ENCODE assay signal across 13 cellular contexts in the genomic region with DNA sequence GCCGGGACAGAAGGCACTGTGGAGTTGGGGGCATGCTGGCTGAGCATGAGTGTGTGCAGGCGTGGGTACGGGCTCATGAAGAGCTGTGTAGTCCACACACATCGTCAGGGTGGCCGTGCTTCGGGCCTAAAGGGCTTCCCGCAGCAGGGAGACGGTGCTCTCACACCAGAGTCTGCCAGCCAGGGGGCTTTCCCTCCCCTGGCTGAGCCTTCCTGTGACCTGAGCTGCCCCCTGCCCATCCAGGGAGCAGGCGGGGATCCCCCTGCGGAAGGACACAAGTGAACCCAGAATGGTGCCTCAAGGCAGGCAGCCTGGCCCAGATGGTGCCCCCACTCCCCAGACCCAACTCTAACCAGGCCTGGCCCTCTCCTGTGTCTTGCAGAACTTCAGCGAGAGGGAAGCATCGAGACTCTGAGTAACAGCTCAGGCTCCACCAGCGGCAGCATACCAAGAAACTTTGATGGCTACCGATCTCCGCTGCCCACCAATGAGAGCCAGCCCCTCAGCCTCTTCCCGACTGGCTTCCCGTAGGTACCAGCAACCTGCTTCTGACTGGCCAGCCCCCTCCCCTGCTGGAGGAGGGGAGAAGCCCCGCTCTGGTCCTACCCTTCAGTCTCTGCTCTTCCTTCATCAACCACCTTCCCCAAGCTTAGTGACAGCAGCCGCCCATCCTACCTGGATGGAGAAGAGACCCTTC. TPM values are rescaled to one million over a fixed set of nuclear protein-coding genes. Genes with fewer than 3 reads are reported as not detected.
DNase-seq lines count a peak whose midpoint lies in the region; ATAC-seq and TF ChIP-seq lines count a peak whose summit lies in the region.
"Had no signal": no experiment of that assay in that cellular context is flagged by ENCODE, and none has a peak within 500 bp of the region (broad histone marks: within the 10 kb centered on the region; RNA-seq: fewer than 3 reads in every experiment).

No MANE protein-coding gene starts in this region.

- POLR2A ChIA-PET in activated CD8-positive, alpha-beta T cell treated with anti-CD3 and anti-CD28 coated beads, Interleukin-2, amount 10 ng/mL, durations not matched to agents 7 days and 5 days (lab: Charles Lee) = interaction anchor here (1.2 kb wide), 1 partner anchor 63 kb away, joined by 3 read pairs; no protein-coding TSS in a partner anchor
- POLR2A ChIA-PET in activated CD8-positive, alpha-beta T cell treated with anti-CD3 and anti-CD28 coated beads for 36 hours (lab: Charles Lee) = no interaction called here

- intact Hi-C loops in activated CD8-positive, alpha-beta T cell treated with anti-CD3 and anti-CD28 coated beads for 36 hours (cut with micrococcal nuclease) = loop anchor here (5.0 kb wide), 1 partner anchor 389 kb away; no protein-coding TSS in a partner anchor

- CTCF ChIA-PET in activated CD8-positive, alpha-beta T cell treated with anti-CD3 and anti-CD28 coated beads, Interleukin-2, amount 10 ng/mL, durations not matched to agents 7 days and 5 days (lab: Charles Lee) = interaction anchor here (0.9 to 1.3 kb wide), 2 partner anchors 243 to 419 kb away, joined by 3 to 4 read pairs; no protein-coding TSS in a partner anchor
- CTCF ChIA-PET in activated CD8-positive, alpha-beta T cell treated with anti-CD3 and anti-CD28 coated beads for 36 hours (lab: Charles Lee) = interaction anchor here (0.9 to 2.3 kb wide), 5 partner anchors 13 to 420 kb away, joined by 3 to 8 read pairs (median 3); no protein-coding TSS in a partner anchor

- H3K23ac ChIP-seq in mesenchymal stem cell (ENCODE audit: low read length in 2 of 2) = no peak overlapping the region

- TF ChIP-seq EP300 in upper lobe of left lung (IDR thresholded peaks at IDR 0.05) = no peak

- peak overlapping the region; percentile 75 to 87 for H2BK12ac ChIP-seq in mesenchymal stem cell (ENCODE audit: low read length in 2 of 2)

- peak overlapping the region; percentile 43 for H3K27ac Mint-ChIP-seq in activated CD8-positive, alpha-beta T cell treated with anti-CD3 and anti-CD28 coated beads, Interleukin-2, amount 10 ng/mL, durations not matched to agents 7 days and 5 days
- H3K27ac Mint-ChIP-seq in activated CD8-positive, alpha-beta T cell treated with anti-CD3 and anti-CD28 coated beads for 36 hours = no peak overlapping the region
- H3K27ac Mint-ChIP-seq: CD8-positive, alpha-beta memory T cell had no signal

- H3K27me3 Mint-ChIP-seq in activated CD8-positive, alpha-beta T cell treated with anti-CD3 and anti-CD28 coated beads, Interleukin-2, amount 10 ng/mL, durations not matched to agents 7 days and 5 days (ENCODE audit: low read depth) = peaks cover 21% of the 10 kb centered on the region
- H3K27me3 Mint-ChIP-seq in activated CD8-positive, alpha-beta T cell treated with anti-CD3 and anti-CD28 coated beads for 36 hours = peaks cover 17% of the 10 kb centered on the region

- no peak overlapping the region for H2AK5ac ChIP-seq in mesenchymal stem cell (ENCODE audit: low read length, severe bottlenecking)

- H3K4me1 ChIP-seq in mesenchymal stem cell (ENCODE audit: control insufficient read depth, insufficient read depth, low read depth, low read length) (peaks cover 15% of the 10 kb centered on the region), upper lobe of left lung (peaks cover 14 to 21% (median 20%) of the 10 kb centered on the region in 4 donors), SJCRH30 (peaks cover 17% of the 10 kb centered on the region)
- H3K4me1 ChIP-seq: BLaER1 had no signal

- H3K27me3 ChIP-seq in mesenchymal stem cell (ENCODE audit: control insufficient read depth in 1 of 2, insufficient read depth in 1 of 2, low read length in 2 of 2) (peaks cover 0 to 33% of the 10 kb centered on the region in 2 experiments), upper lobe of left lung (peaks cover 0 to 12% (median 7%) of the 10 kb centered on the region in 4 donors), SJCRH30 (no peaks in the 10 kb centered on the region)

- H3K9me3 Mint-ChIP-seq in activated CD8-positive, alpha-beta T cell treated with anti-CD3 and anti-CD28 coated beads, Interleukin-2, amount 10 ng/mL, durations not matched to agents 7 days and 5 days (ENCODE audit: insufficient read depth) = no peaks in the 10 kb centered on the region
- H3K9me3 Mint-ChIP-seq in activated CD8-positive, alpha-beta T cell treated with anti-CD3 and anti-CD28 coated beads for 36 hours = no peaks in the 10 kb centered on the region
- H3K9me3 Mint-ChIP-seq: CD8-positive, alpha-beta memory T cell had no signal

- no peak overlapping the region for H2BK120ac ChIP-seq in mesenchymal stem cell (ENCODE audit: low read depth, low read length)

- no peak overlapping the region for H2AFZ ChIP-seq in mesenchymal stem cell (ENCODE audit: low read depth, low read length)

- peak overlapping the region; percentile 5 for H4K91ac ChIP-seq in mesenchymal stem cell (ENCODE audit: low read length)

- no peak overlapping the region for H3K14ac ChIP-seq in mesenchymal stem cell (ENCODE audit: low read length in 2 of 2)

- H3K27ac ChIP-seq in mesenchymal stem cell (ENCODE audit: low read length, poor library complexity, severe bottlenecking) = no peak overlapping the region
- peak overlapping the region; percentile 5 to 93 (median 25) for H3K27ac ChIP-seq in upper lobe of left lung
- no peak overlapping the region for H3K27ac ChIP-seq in SJCRH30
- H3K27ac ChIP-seq: 22Rv1, BLaER1 had no signal

- no peak for DNase-seq in activated CD8-positive, alpha-beta T cell treated with anti-CD3 and anti-CD28 coated beads, Interleukin-2, amount 10 ng/mL, durations not matched to agents 7 days and 5 days
- DNase-seq in activated CD8-positive, alpha-beta T cell treated with anti-CD3 and anti-CD28 coated beads for 36 hours = no peak
- peak; percentile 37 for DNase-seq in SK-N-DZ (ENCODE audit: low spot score)
- DNase-seq in mesenchymal stem cell = no peak
- DNase-seq in upper lobe of left lung = no peak
- no peak for DNase-seq in SJCRH30
- DNase-seq in NCI-H226 = no peak
- DNase-seq: CD8-positive, alpha-beta memory T cell had no signal

- H3K79me1 ChIP-seq in mesenchymal stem cell (replicated peaks; ENCODE audit: low read length, poor library complexity, severe bottlenecking) = no peaks in the 10 kb centered on the region

- ATAC-seq in activated CD8-positive, alpha-beta T cell treated with anti-CD3 and anti-CD28 coated beads, Interleukin-2, amount 10 ng/mL, durations not matched to agents 7 days and 5 days = no peak
- no peak for ATAC-seq in activated CD8-positive, alpha-beta T cell treated with anti-CD3 and anti-CD28 coated beads for 36 hours
- ATAC-seq in upper lobe of left lung (ENCODE audit: low FRiP score in 2 of 2) (no peak), HG03354 (IDR thresholded peaks at IDR 0.05; ENCODE audit: poor library complexity, severe bottlenecking, unreplicated experiment) (no peak)
- ATAC-seq: HCT116 had no signal

- H3K4me2 ChIP-seq in mesenchymal stem cell (ENCODE audit: low read length, poor library complexity, severe bottlenecking) = no peak overlapping the region
- H3K4me2 ChIP-seq: BLaER1 had no signal

- WGBS in mesenchymal stem cell = 93% methylated on average over 19 of the region's 19 CpGs
- WGBS in upper lobe of left lung, 2 donors = 84 to 89% methylated on average over 14 to 19 of the region's 19 CpGs

- peak overlapping the region in 1 of 2 experiments; percentile 38 for H3K4ac ChIP-seq in mesenchymal stem cell (ENCODE audit: low read depth in 1 of 2, low read length in 2 of 2)

- no peak overlapping the region for H2BK15ac ChIP-seq in mesenchymal stem cell (ENCODE audit: low read depth, poor library complexity, severe bottlenecking)

- H3K36me3 ChIP-seq in mesenchymal stem cell (ENCODE audit: control insufficient read depth in 1 of 2, insufficient read depth in 2 of 2, low read depth in 1 of 2, low read length in 2 of 2) = peaks cover 0 to 6% of the 10 kb centered on the region in 2 experiments
- peaks cover 0 to 4% (median 0%) of the 10 kb centered on the region in 4 donors for H3K36me3 ChIP-seq in upper lobe of left lung
- no peaks in the 10 kb centered on the region for H3K36me3 ChIP-seq in SJCRH30
- H3K36me3 ChIP-seq: BLaER1 had no signal

- TF ChIP-seq POLR2A in upper lobe of left lung (IDR thresholded peaks at IDR 0.05) = no peak

- H3K9ac ChIP-seq in mesenchymal stem cell (ENCODE audit: low read length) = no peak overlapping the region
- H3K9ac ChIP-seq: BLaER1 had no signal

- H3K4me3 ChIP-seq in mesenchymal stem cell (ENCODE audit: insufficient read depth in 1 of 2, low read depth in 1 of 2, low read length in 2 of 2) (no peak overlapping the region), upper lobe of left lung (no peak overlapping the region), SJCRH30 (no peak overlapping the region)
- H3K4me3 ChIP-seq: BLaER1 had no signal

- H4K8ac ChIP-seq in mesenchymal stem cell (ENCODE audit: low read length) = no peak overlapping the region

- no peak overlapping the region for H3K4me3 Mint-ChIP-seq in activated CD8-positive, alpha-beta T cell treated with anti-CD3 and anti-CD28 coated beads, Interleukin-2, amount 10 ng/mL, durations not matched to agents 7 days and 5 days
- H3K4me3 Mint-ChIP-seq in activated CD8-positive, alpha-beta T cell treated with anti-CD3 and anti-CD28 coated beads for 36 hours = no peak overlapping the region
- H3K4me3 Mint-ChIP-seq: CD8-positive, alpha-beta memory T cell had no signal

- no peak overlapping the region for H2BK5ac ChIP-seq in mesenchymal stem cell (ENCODE audit: low read depth, low read length, poor library complexity, severe bottlenecking)

- H3K18ac ChIP-seq in mesenchymal stem cell (ENCODE audit: low read depth in 1 of 2, low read length in 2 of 2) = peak overlapping the region in 1 of 2 experiments; percentile 84

- TF ChIP-seq CTCF in activated CD8-positive, alpha-beta T cell treated with anti-CD3 and anti-CD28 coated beads for 36 hours (IDR thresholded peaks at IDR 0.05) = no peak
- no peak for TF ChIP-seq CTCF in upper lobe of left lung (IDR thresholded peaks at IDR 0.05)

- H3K9me3 ChIP-seq in mesenchymal stem cell (ENCODE audit: control insufficient read depth, low read length) (no peaks in the 10 kb centered on the region), upper lobe of left lung (no peaks in the 10 kb centered on the region), SJCRH30 (replicated peaks) (no peaks in the 10 kb centered on the region)

- H3K36me3 Mint-ChIP-seq in activated CD8-positive, alpha-beta T cell treated with anti-CD3 and anti-CD28 coated beads, Interleukin-2, amount 10 ng/mL, durations not matched to agents 7 days and 5 days (ENCODE audit: low read depth) = no peaks in the 10 kb centered on the region
- H3K36me3 Mint-ChIP-seq in activated CD8-positive, alpha-beta T cell treated with anti-CD3 and anti-CD28 coated beads for 36 hours (ENCODE audit: low read depth) = no peaks in the 10 kb centered on the region

- H3K4me1 Mint-ChIP-seq in activated CD8-positive, alpha-beta T cell treated with anti-CD3 and anti-CD28 coated beads, Interleukin-2, amount 10 ng/mL, durations not matched to agents 7 days and 5 days (ENCODE audit: low read depth) = no peaks in the 10 kb centered on the region
- H3K4me1 Mint-ChIP-seq in activated CD8-positive, alpha-beta T cell treated with anti-CD3 and anti-CD28 coated beads for 36 hours (ENCODE audit: low read depth) = no peaks in the 10 kb centered on the region

RNA-seq across cellular contexts. Expression of gene TBX2, which starts 7.9 kb away (rescaled TPM):
- total RNA-seq in activated CD8-positive, alpha-beta T cell treated with anti-CD3 and anti-CD28 coated beads, Interleukin-2, amount 10 ng/mL, durations not matched to agents 7 days and 5 days = not detected
- not detected for total RNA-seq in activated CD8-positive, alpha-beta T cell treated with anti-CD3 and anti-CD28 coated beads for 36 hours
- 153 and 188 TPM in 2 replicates for polyA plus RNA-seq in SK-N-DZ (2014; cell fraction: cytosol; rRNA removed)
- 310 and 397 TPM in 2 replicates for polyA plus RNA-seq in SK-N-DZ (2014; cell fraction: nucleus; rRNA removed)
- polyA plus RNA-seq in mesenchymal stem cell (2013, experiment 1 of 2) = 118 TPM
- 123 TPM for polyA plus RNA-seq in mesenchymal stem cell (2013, experiment 2 of 2)
- 100 to 1,000 TPM in 2 of 6 donors, 10 to 100 TPM in 4; 22.4 to 130 (median 92.7) TPM for total RNA-seq in upper lobe of left lung
- total RNA-seq in SJCRH30 (2014; rRNA removed; shearing (Covaris generic)) = 42.3 and 42.7 TPM in 2 replicates
- total RNA-seq: A673 had no signal
- polyA plus RNA-seq: CD8-positive, alpha-beta memory T cell had no signal

Comparison
In these comparisons a context has a peak if more than half of its experiments do, and no peak if none do; other contexts are left out.
1. H3K27ac ChIP-seq: peak in upper lobe of left lung (4 of 4); none in mesenchymal stem cell (single experiment) and SJCRH30 (single experiment).
2. RNA of gene TBX2, which starts 7.9 kb away (total RNA-seq): 22.4 to 130 TPM in upper lobe of left lung and 42.3 to 42.7 TPM in SJCRH30; not detected in activated CD8-positive, alpha-beta T cell treated with anti-CD3 and anti-CD28 coated beads, Interleukin-2, amount 10 ng/mL, durations not matched to agents 7 days and 5 days and not detected in activated CD8-positive, alpha-beta T cell treated with anti-CD3 and anti-CD28 coated beads for 36 hours; every median in the first group is over 10 times any median in the second.